In genomic region chr3:172052405-172052804, GRCh38 we compare ENCODE assay signal across 16 cellular contexts.
"Had no signal": no experiment of that assay in that cellular context is flagged by ENCODE, and none has a peak within 500 bp of the region (broad histone marks: within the 10 kb centered on the region; RNA-seq: fewer than 3 reads in every experiment).

No MANE protein-coding gene starts in this region.

- H3K36me3 ChIP-seq: thyroid gland, uterus had no signal

- H3K4me3 ChIP-seq: gastroesophageal sphincter, heart right ventricle, pancreas, thyroid gland, uterus had no signal

- H3K4me3 Mint-ChIP-seq: activated CD4-positive, alpha-beta memory T cell treated with anti-CD3 and anti-CD28 coated beads for 36 hours; activated CD8-positive, alpha-beta memory T cell treated with anti-CD3 and anti-CD28 coated beads, Interleukin-2, amount 10 ng/mL, durations not matched to agents 7 days and 5 days; activated naive CD4-positive, alpha-beta T cell treated with anti-CD3 and anti-CD28 coated beads, Interleukin-2, amount 10 ng/mL, durations not matched to agents 7 days and 5 days; neural crest cell had no signal

- H3K27ac ChIP-seq: gastroesophageal sphincter, pancreas, thyroid gland, uterus had no signal

- DNase-seq: activated CD4-positive, alpha-beta memory T cell treated with anti-CD3 and anti-CD28 coated beads for 36 hours; activated CD4-positive, alpha-beta T cell treated with anti-CD3 and anti-CD28 coated beads for 1 hour; activated CD8-positive, alpha-beta memory T cell treated with anti-CD3 and anti-CD28 coated beads, Interleukin-2, amount 10 ng/mL, durations not matched to agents 7 days and 5 days; activated naive CD4-positive, alpha-beta T cell treated with anti-CD3 and anti-CD28 coated beads, Interleukin-2, amount 10 ng/mL, durations not matched to agents 7 days and 5 days; activated T-cell treated with anti-CD3 and anti-CD28 coated beads, Interleukin-2, amount 50 U/mL, for 1 hour; heart right ventricle; left colon; pancreas; stimulated activated CD4-positive, alpha-beta T cell treated with anti-CD3 and anti-CD28 coated beads, Interleukin-12 subunit alpha, Interleukin-12 subunit beta, amount 100 ng/mL, for 4 hours; stimulated activated CD4-positive, alpha-beta T cell treated with anti-CD3 and anti-CD28 coated beads, Interleukin-2, amount 100 ng/mL, for 24 hours; T-helper 9 cell; thyroid gland; uterus had no signal

- H3K27me3 ChIP-seq: gastroesophageal sphincter, heart right ventricle, pancreas, thyroid gland, uterus had no signal

- H3K27ac Mint-ChIP-seq: activated CD4-positive, alpha-beta memory T cell treated with anti-CD3 and anti-CD28 coated beads for 36 hours; activated CD8-positive, alpha-beta memory T cell treated with anti-CD3 and anti-CD28 coated beads, Interleukin-2, amount 10 ng/mL, durations not matched to agents 7 days and 5 days; activated naive CD4-positive, alpha-beta T cell treated with anti-CD3 and anti-CD28 coated beads, Interleukin-2, amount 10 ng/mL, durations not matched to agents 7 days and 5 days; activated T-helper 2 cell treated with anti-CD3 and anti-CD28 coated beads, Interferon-gamma antibody, Interleukin-2, Interleukin-4, amounts not matched to agents 10 μg/mL and 5 μg/mL and 100 μg/mL, durations not matched to agents 14 hours and 24 hours and 36 hours had no signal

- H3K9me3 Mint-ChIP-seq: activated CD4-positive, alpha-beta memory T cell treated with anti-CD3 and anti-CD28 coated beads for 36 hours; activated naive CD4-positive, alpha-beta T cell treated with anti-CD3 and anti-CD28 coated beads, Interleukin-2, amount 10 ng/mL, durations not matched to agents 7 days and 5 days; activated T-helper 2 cell treated with anti-CD3 and anti-CD28 coated beads, Interferon-gamma antibody, Interleukin-2, Interleukin-4, amounts not matched to agents 10 μg/mL and 5 μg/mL and 100 μg/mL, durations not matched to agents 14 hours and 24 hours and 36 hours; neural crest cell had no signal

- ATAC-seq: activated CD8-positive, alpha-beta memory T cell treated with anti-CD3 and anti-CD28 coated beads, Interleukin-2, amount 10 ng/mL, durations not matched to agents 7 days and 5 days; gastroesophageal sphincter; heart right ventricle; left colon had no signal

- H3K27me3 Mint-ChIP-seq: activated CD4-positive, alpha-beta memory T cell treated with anti-CD3 and anti-CD28 coated beads for 36 hours; activated CD8-positive, alpha-beta memory T cell treated with anti-CD3 and anti-CD28 coated beads, Interleukin-2, amount 10 ng/mL, durations not matched to agents 7 days and 5 days; activated naive CD4-positive, alpha-beta T cell treated with anti-CD3 and anti-CD28 coated beads, Interleukin-2, amount 10 ng/mL, durations not matched to agents 7 days and 5 days had no signal
